ENCODE assay signal across 25 cellular contexts in genomic region chr2:232000439-232000838, GRCh38.
"Had no signal": no experiment of that assay in that cellular context is flagged by ENCODE, and none has a peak within 500 bp of the region (broad histone marks: within the 10 kb centered on the region; RNA-seq: fewer than 3 reads in every experiment).

No MANE protein-coding gene starts in this region.

- H3K27me3 ChIP-seq: dorsolateral prefrontal cortex, esophagus squamous epithelium, gastrocnemius medialis, hepatocyte, left lung had no signal

- H3K27ac ChIP-seq: coronary artery, dorsolateral prefrontal cortex, epithelial cell of prostate, esophagus squamous epithelium, gastrocnemius medialis, hepatocyte, left lung, lower lobe of right lung had no signal

- H3K27me3 Mint-ChIP-seq: naive B cell had no signal

- H3K9me3 Mint-ChIP-seq: immature natural killer cell, naive B cell had no signal

- H3K27ac Mint-ChIP-seq: immature natural killer cell, mesothelial cell of epicardium had no signal

- ATAC-seq: esophagus mucosa, gastrocnemius medialis, left cardiac atrium, left lung, left ventricle myocardium superior, lower lobe of right lung, mucosa of descending colon had no signal

- H3K4me1 Mint-ChIP-seq: mesothelial cell of epicardium had no signal

- DNase-seq: dermis blood vessel endothelial cell; dorsolateral prefrontal cortex; effector CD4-positive, alpha-beta T cell; effector memory CD4-positive, alpha-beta T cell; erythroblast; esophagus squamous epithelium; foreskin fibroblast; foreskin melanocyte; gastrocnemius medialis; glutamatergic neuron; head of caudate nucleus; hypothalamus; immature natural killer cell; left cardiac atrium; left lung; left ventricle myocardium superior; lower lobe of right lung; mesenchymal stem cell; mucosa of descending colon; naive B cell had no signal

- H3K36me3 ChIP-seq: esophagus squamous epithelium, gastrocnemius medialis, left lung, lower lobe of right lung had no signal

- H3K4me3 Mint-ChIP-seq: immature natural killer cell, mesothelial cell of epicardium, naive B cell had no signal

- H3K4me3 ChIP-seq: coronary artery, dorsolateral prefrontal cortex, esophagus squamous epithelium, gastrocnemius medialis, hepatocyte, left lung, lower lobe of right lung, mucosa of descending colon had no signal

- H3K9me3 ChIP-seq: esophagus squamous epithelium, gastrocnemius medialis, left lung, lower lobe of right lung, mucosa of descending colon had no signal
